11 cellular contexts compared by ENCODE assay signal in genomic region chr17:80785477-80786178, GRCh38.
DNase-seq lines count a peak whose midpoint lies in the region; ATAC-seq and TF ChIP-seq lines count a peak whose summit lies in the region.
"Had no signal": no experiment of that assay in that cellular context is flagged by ENCODE, and none has a peak within 500 bp of the region (broad histone marks: within the 10 kb centered on the region; RNA-seq: fewer than 3 reads in every experiment).

No MANE protein-coding gene starts in this region.

- ATAC-seq in HG03095 (IDR thresholded peaks at IDR 0.05; ENCODE audit: unreplicated experiment), result no peak
- ATAC-seq in HG03039 (IDR thresholded peaks at IDR 0.05; ENCODE audit: unreplicated experiment), result no peak
- no peak for ATAC-seq in HG03378 (IDR thresholded peaks at IDR 0.05; ENCODE audit: unreplicated experiment)

- H3K79me1 ChIP-seq in H9 (ENCODE audit: insufficient read depth, low read depth, low read length, poor library complexity, severe bottlenecking), result no peaks in the 10 kb centered on the region

- no peak overlapping the region for H2BK120ac ChIP-seq in H9 (ENCODE audit: low read depth, low read length, poor library complexity, severe bottlenecking)

- H3K27me3 Mint-ChIP-seq in H9 (ENCODE audit: low read depth), result no peaks in the 10 kb centered on the region; the same call in 1 of the 2 replicates

- no peak overlapping the region for H3K4me3 Mint-ChIP-seq in H9
- H3K4me3 Mint-ChIP-seq: neural crest cell had no signal

- WGBS in H9 (ENCODE audit: extremely low coverage, insufficient read length, low lambda C conversion rate), result no CpG with 5 or more reads among the region's 19 CpGs

- no peak overlapping the region for H3T11ph ChIP-seq in H9 (ENCODE audit: low read length)

- no peak overlapping the region for H2BK5ac ChIP-seq in H9 (ENCODE audit: insufficient read length, low read length)

- H2BK20ac ChIP-seq in H9 (ENCODE audit: low read depth, low read length, poor library complexity, severe bottlenecking), result no peak overlapping the region

- TF ChIP-seq CTCF in H9 (conservative IDR thresholded peaks at IDR 0.05), result no peak
- no peak for TF ChIP-seq CTCF in RWPE1 (conservative IDR thresholded peaks at IDR 0.05; ENCODE audit: low read depth)

- no peaks in the 10 kb centered on the region for H4K20me1 ChIP-seq in H9 (ENCODE audit: control insufficient read depth, insufficient read depth, insufficient read length)

- H3K18ac ChIP-seq in H9 (ENCODE audit: insufficient read length, low read depth, low read length), result no peak overlapping the region

- H3K9ac ChIP-seq in H9 (ENCODE audit: extremely low read depth, insufficient read length, low read length), result no peak overlapping the region

- H3K4ac ChIP-seq in H9 (ENCODE audit: low read depth, low read length), result no peak overlapping the region

- peaks cover 23 to 42% of the 10 kb centered on the region in 2 experiments for H3K4me1 Mint-ChIP-seq in H9

- H3K27ac Mint-ChIP-seq in H9, result peak overlapping the region in 2 of 3 experiments; percentile 71 to 79; a peak in 4 of 7 replicates

- no peak overlapping the region for H2AFZ ChIP-seq in H9 (ENCODE audit: low read length)

- no peak overlapping the region for H3K27ac ChIP-seq in H9 (ENCODE audit: insufficient read length, low read depth, low read length)
- H3K27ac ChIP-seq in RWPE1, result peak overlapping the region; percentile 11
- peak overlapping the region; percentile 6 for H3K27ac ChIP-seq in caudate nucleus (ENCODE audit: low read depth, low read length)

- no peak overlapping the region for H3K4me2 ChIP-seq in H9 (ENCODE audit: insufficient read depth, insufficient read length, low read length)

- no peak overlapping the region for H2AK5ac ChIP-seq in H9 (ENCODE audit: insufficient read length, low read length)

- no peak overlapping the region for H2BK15ac ChIP-seq in H9 (ENCODE audit: low read depth, low read length)

- H4K5ac ChIP-seq in H9 (ENCODE audit: insufficient read length, low read depth, low read length), result no peak overlapping the region

- no peak overlapping the region for H3K23ac ChIP-seq in H9 (ENCODE audit: insufficient read length, low read depth, low read length)

- POLR2A ChIA-PET in RWPE1 (lab: Yijun Ruan, JAX; ENCODE audit: low non-redundant PET), result no interaction called here

- H4K8ac ChIP-seq in H9 (replicated peaks; ENCODE audit: insufficient read length, low read depth, low read length), result no peak overlapping the region

- H3K4me1 ChIP-seq in H9 (ENCODE audit: insufficient read depth, low read length), result peaks cover 2% of the 10 kb centered on the region; the same call in 1 of the 2 replicates

- CTCF ChIA-PET in RWPE1 (lab: Yijun Ruan, JAX), result interaction anchor here (0.7 kb wide), 1 partner anchor 77 kb away, joined by 3 read pairs; no protein-coding TSS in a partner anchor

- H2BK12ac ChIP-seq in H9 (ENCODE audit: insufficient read length, low read depth, low read length), result no peak overlapping the region

- H3K56ac ChIP-seq in H9 (ENCODE audit: insufficient read length, low read depth, low read length), result no peak overlapping the region

- H3K14ac ChIP-seq in H9 (ENCODE audit: insufficient read depth, low read length), result no peak overlapping the region; the same call in 1 of the 2 replicates

- H3K9me3 ChIP-seq in H9 (ENCODE audit: control insufficient read depth, low read depth, low read length), result no peaks in the 10 kb centered on the region

- DNase-seq in H9 (peak; percentile 29), RWPE1 (ENCODE audit: low spot score) (no peak), caudate nucleus (lab: John Stamatoyannopoulos, UW) (peak in 11 of 61 donors; percentile 14 to 75 (median 29)), retina (peak; percentile 82), COLO829 (ENCODE audit: low spot score) (no peak)
- DNase-seq: Calu3, KBM-7 had no signal

- no peaks in the 10 kb centered on the region for H3K23me2 ChIP-seq in H9 (ENCODE audit: insufficient read length, low read depth, low read length, poor library complexity, severe bottlenecking)

- H3K79me2 ChIP-seq in H9 (ENCODE audit: insufficient read depth, low read length), result no peaks in the 10 kb centered on the region

- no peaks in the 10 kb centered on the region for H3K27me3 ChIP-seq in H9 (ENCODE audit: insufficient read depth, low read length)

- no peaks in the 10 kb centered on the region for H3K9me3 Mint-ChIP-seq in H9

- H3K36me3 Mint-ChIP-seq in H9 (ENCODE audit: insufficient read depth in 1 of 3, low read depth in 3 of 3), result no peaks in the 10 kb centered on the region

- no peak overlapping the region for H4K91ac ChIP-seq in H9 (ENCODE audit: insufficient read length, low read depth, low read length)

Comparison
In these comparisons a context has a peak if more than half of its experiments do, and no peak if none do; other contexts are left out.
1. DNase-seq: peak in H9 (single experiment) and retina (single experiment); none in RWPE1 (single experiment) and COLO829 (single experiment).